Comparison of ENCODE assay signal across 30 cellular contexts in genomic region chr6:43785904-43786303, GRCh38.
"Had no signal": no experiment of that assay in that cellular context is flagged by ENCODE, and none has a peak within 500 bp of the region (broad histone marks: within the 10 kb centered on the region; RNA-seq: fewer than 3 reads in every experiment).

No MANE protein-coding gene starts in this region.

- H3K9ac ChIP-seq: KMS-11 had no signal

- H3K4me1 ChIP-seq: Peyer's patch, SJSA1 had no signal

- H3K9me3 ChIP-seq: MG63, Peyer's patch, SJSA1 had no signal

- FAIRE-seq: TTC549 had no signal

- H3K4me2 ChIP-seq: KMS-11 had no signal

- H3K27me3 ChIP-seq: MG63, Peyer's patch, SJSA1 had no signal

- DNase-seq: activated CD4-positive, alpha-beta memory T cell treated with anti-CD3 and anti-CD28 coated beads for 36 hours; activated CD4-positive, alpha-beta T cell treated with anti-CD3 and anti-CD28 coated beads, Interleukin-2, amount 10 ng/mL, durations not matched to agents 7 days and 5 days; activated CD4-positive, CD25-positive, alpha-beta regulatory T cell; activated CD8-positive, alpha-beta memory T cell treated with anti-CD3 and anti-CD28 coated beads for 24 hours; activated gamma-delta T cell treated with Interleukin-2 at 50 U/mL for 16 hours; activated naive CD4-positive, alpha-beta T cell treated with anti-CD3 and anti-CD28 coated beads, Interleukin-2, amount 10 ng/mL, durations not matched to agents 7 days and 5 days; activated naive CD8-positive, alpha-beta T cell treated with anti-CD3 and anti-CD28 coated beads for 36 hours; activated T-cell treated with anti-CD3 and anti-CD28 coated beads, Interleukin-2, amount 50 U/mL, for 4 hours; central memory CD4-positive, alpha-beta T cell; MG63; MV-4-11; NCI-H1092 treated with DMSO at 0.1 percent for 48 hours; NCI-H1417 treated with DMSO at 0.1 percent for 48 hours; NCI-H1694; NCI-H2029; NCI-H2107; NCI-H2171 treated with DMSO at 0.1 percent for 48 hours; NCI-H345; NCI-H510A; NCI-H526 treated with DMSO at 0.1 percent for 48 hours; NCI-H82; Peyer's patch; SHP77; T-helper 17 cell; T1000 had no signal

- ATAC-seq: activated T-cell treated with anti-CD3 and anti-CD28 coated beads, Interleukin-2, amount 50 U/mL, for 4 hours; activated T-helper 17 cell treated with anti-CD3 and anti-CD28 coated beads, Interleukin-2, amount 50 U/mL, for 72 hours; T-helper 17 cell had no signal

- H3K4me3 ChIP-seq: MG63, Peyer's patch, SJSA1 had no signal

- H3K27ac ChIP-seq: KMS-11, Peyer's patch, SJSA1, VCaP had no signal
